ENCODE assay signal across 8 cellular contexts in genomic region chr6:44667668-44668390, GRCh38.
DNase-seq lines count a peak whose midpoint lies in the region; ATAC-seq and TF ChIP-seq lines count a peak whose summit lies in the region.

No MANE protein-coding gene starts in this region.

- peak overlapping the region; percentile 18; the same call in 1 of the 2 replicates for H3K9ac ChIP-seq in HUES48 (ENCODE audit: low read depth, low read length)

- ATAC-seq in GM18505 (IDR thresholded peaks at IDR 0.05; ENCODE audit: unreplicated experiment) = no peak

- H3K36me3 ChIP-seq in HUES48 (ENCODE audit: control insufficient read depth, insufficient read depth, low read length) (no peaks in the 10 kb centered on the region), left ventricle myocardium inferior (no peaks in the 10 kb centered on the region), tibial artery (no peaks in the 10 kb centered on the region)

- H3K27me3 ChIP-seq in HUES48 (ENCODE audit: control insufficient read depth, insufficient read depth, low read length) (no peaks in the 10 kb centered on the region), left ventricle myocardium inferior (ENCODE audit: low read depth) (peaks cover 80% of the 10 kb centered on the region), tibial artery (peaks cover 0 to 9% of the 10 kb centered on the region in 2 donors)

- H3K27ac ChIP-seq in HUES48 (ENCODE audit: low read depth, low read length) (peak overlapping the region; percentile 89), left ventricle myocardium inferior (replicated peaks) (no peak overlapping the region), tibial artery (peak overlapping the region in 1 of 2 donors; percentile 28)

- H3K9me3 ChIP-seq in HUES48 (ENCODE audit: control insufficient read depth, insufficient read depth, low read length) = no peaks in the 10 kb centered on the region
- no peaks in the 10 kb centered on the region for H3K9me3 ChIP-seq in left ventricle myocardium inferior (replicated peaks)
- H3K9me3 ChIP-seq in tibial artery = no peaks in the 10 kb centered on the region

- DNase-seq in EH (ENCODE audit: low read depth) (peak; percentile 47), left ventricle myocardium inferior (no peak), germinal center (ENCODE audit: low spot score) (no peak), tibial artery (no peak)
- DNase-seq in activated CD8-positive, alpha-beta memory T cell treated with anti-CD3 and anti-CD28 coated beads for 24 hours = peak; percentile 74
- DNase-seq in stimulated activated CD8-positive, alpha-beta memory T cell treated with anti-CD3 and anti-CD28 coated beads, Interleukin-4, amount 100 ng/mL, for 48 hours = peak; percentile 65

- TF ChIP-seq CTCF in left ventricle myocardium inferior (IDR thresholded peaks at IDR 0.05; ENCODE audit: borderline replicate concordance) (peak; percentile 63), tibial artery (IDR thresholded peaks at IDR 0.05) (peak in 1 of 2 experiments; percentile 15)

- TF ChIP-seq POLR2A in GM18505 (IDR thresholded peaks at IDR 0.05; ENCODE audit: borderline replicate concordance, extremely low read depth, insufficient read depth, insufficient read length) = no peak

- H3K4me3 ChIP-seq in HUES48 (ENCODE audit: low read depth, low read length) = no peak overlapping the region
- no peak overlapping the region for H3K4me3 ChIP-seq in left ventricle myocardium inferior
- H3K4me3 ChIP-seq in tibial artery = no peak overlapping the region

- intact Hi-C loops in left ventricle myocardium inferior (cut with micrococcal nuclease) (no loop called here), tibial artery (cut with DNase I; ENCODE audit: low total_unique reads) (no loop called here)

- H3K4me1 ChIP-seq in HUES48 (ENCODE audit: control insufficient read depth, insufficient read depth, low read length) (peaks cover 57% of the 10 kb centered on the region), left ventricle myocardium inferior (no peaks in the 10 kb centered on the region), tibial artery (peaks cover 0 to 12% (median 0%) of the 10 kb centered on the region in 4 donors)

Comparison
In these comparisons a context has a peak if more than half of its experiments do, and no peak if none do; other contexts are left out.
1. DNase-seq: peak in EH (single experiment), activated CD8-positive, alpha-beta memory T cell treated with anti-CD3 and anti-CD28 coated beads for 24 hours (single experiment) and stimulated activated CD8-positive, alpha-beta memory T cell treated with anti-CD3 and anti-CD28 coated beads, Interleukin-4, amount 100 ng/mL, for 48 hours (single experiment); none in left ventricle myocardium inferior (single experiment), germinal center (single experiment) and tibial artery (0 of 2).